Comparison of ENCODE assay signal across 17 cellular contexts in the genomic region with DNA sequence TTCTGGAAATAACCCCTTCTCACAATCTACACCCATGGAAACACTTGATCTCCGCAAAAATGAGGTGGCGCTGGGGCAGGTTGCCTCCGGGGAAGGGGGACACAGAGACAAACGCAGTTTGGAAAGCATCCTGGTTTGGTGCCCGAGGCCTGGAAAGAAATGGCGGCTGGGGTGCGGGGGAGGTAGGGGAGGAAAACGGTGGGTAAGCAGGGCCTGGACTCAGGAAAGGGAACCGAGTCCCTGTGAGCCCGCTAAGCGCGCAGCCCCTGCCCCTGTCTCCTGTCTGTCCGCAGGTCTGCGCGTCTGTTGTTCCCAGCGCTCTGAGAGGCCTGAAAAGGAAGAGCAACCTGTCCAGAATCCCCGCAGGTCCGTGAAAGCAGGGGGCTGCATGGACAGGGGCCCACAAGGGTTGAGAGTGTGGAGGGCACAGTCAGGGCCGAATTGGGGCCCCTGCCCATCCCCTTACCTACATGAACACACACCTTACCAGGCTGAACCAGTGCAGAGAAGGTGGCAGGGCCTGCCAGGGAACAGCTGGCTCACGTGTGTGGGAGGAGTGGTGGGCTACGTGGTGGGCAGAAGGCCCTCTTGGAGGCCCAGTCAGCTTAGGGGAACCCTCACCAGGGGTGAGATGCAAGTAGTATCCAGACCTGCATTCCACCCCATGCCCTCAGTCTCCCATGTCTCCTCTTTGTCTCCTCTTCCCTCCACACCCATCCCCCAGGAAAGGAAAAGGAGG. TPM values are rescaled to one million over a fixed set of nuclear protein-coding genes. Genes with fewer than 3 reads are reported as not detected.
DNase-seq lines count a peak whose midpoint lies in the region; ATAC-seq and TF ChIP-seq lines count a peak whose summit lies in the region.
"Not testable (repeated sequence)": the region's sequence is repeated elsewhere in the genome, so short reads cannot be mapped to it uniquely, and the experiment has no call there.
"Had no signal": no experiment of that assay in that cellular context is flagged by ENCODE, and none has a peak within 500 bp of the region (broad histone marks: within the 10 kb centered on the region; RNA-seq: fewer than 3 reads in every experiment).

No MANE protein-coding gene starts in this region.

- H3K27ac Mint-ChIP-seq in CD4-positive, alpha-beta memory T cell; activated naive CD8-positive, alpha-beta T cell treated with anti-CD3 and anti-CD28 coated beads for 36 hours; type B pancreatic cell: not testable (repeated sequence)
- H3K27ac Mint-ChIP-seq in naive thymus-derived CD8-positive, alpha-beta T cell = peak overlapping the region in 1 of 10 donors; percentile 25

- not testable (repeated sequence) for H3K4me1 ChIP-seq in CD4-positive, alpha-beta memory T cell (ENCODE audit: insufficient read depth, low read length); NT2/D1 (ENCODE audit: insufficient read depth, insufficient read length); ectodermal cell (ENCODE audit: control insufficient read depth, insufficient read depth, low read length); iPS-15b (ENCODE audit: control insufficient read depth, insufficient read depth, low read length)

- intact Hi-C loops in CD4-positive, alpha-beta memory T cell (cut with micrococcal nuclease) = not testable (repeated sequence)

- H3K9ac ChIP-seq in NT2/D1 (ENCODE audit: insufficient read length, low read depth) = peak overlapping the region; percentile 32
- not testable (repeated sequence) for H3K9ac ChIP-seq in iPS-15b (ENCODE audit: low read depth, low read length)

- H3K36me3 Mint-ChIP-seq in CD4-positive, alpha-beta memory T cell; activated naive CD8-positive, alpha-beta T cell treated with anti-CD3 and anti-CD28 coated beads for 36 hours; naive thymus-derived CD8-positive, alpha-beta T cell; type B pancreatic cell: not testable (repeated sequence)

- not testable (repeated sequence) for H3K4me1 Mint-ChIP-seq in CD4-positive, alpha-beta memory T cell; activated naive CD8-positive, alpha-beta T cell treated with anti-CD3 and anti-CD28 coated beads for 36 hours; naive thymus-derived CD8-positive, alpha-beta T cell; type B pancreatic cell (ENCODE audit: unreplicated experiment)

- TF ChIP-seq CTCF in type B pancreatic cell (conservative IDR thresholded peaks at IDR 0.05) = not testable (repeated sequence)

- not testable (repeated sequence) for DNase-seq in CD4-positive, alpha-beta memory T cell; NT2/D1 (ENCODE audit: low read depth, low spot score); activated naive CD8-positive, alpha-beta T cell treated with anti-CD3 and anti-CD28 coated beads for 36 hours; naive thymus-derived CD8-positive, alpha-beta T cell; type B pancreatic cell (ENCODE audit: extremely low spot score, unreplicated experiment)
- DNase-seq in retina = peak; percentile 26

- not testable (repeated sequence) for H3K9me3 Mint-ChIP-seq in CD4-positive, alpha-beta memory T cell; activated naive CD8-positive, alpha-beta T cell treated with anti-CD3 and anti-CD28 coated beads for 36 hours; naive thymus-derived CD8-positive, alpha-beta T cell; type B pancreatic cell

- POLR2A ChIA-PET in CD4-positive, alpha-beta memory T cell (lab: Charles Lee; ENCODE audit: partially characterized antibody); naive thymus-derived CD8-positive, alpha-beta T cell (lab: Charles Lee): not testable (repeated sequence)

- WGBS in ectodermal cell, 2 experiments = 39 to 53% methylated on average over 19 to 20 of the region's 21 CpGs

- peaks cover 19 to 31% of the 10 kb centered on the region in 2 donors for H3K27me3 Mint-ChIP-seq in CD4-positive, alpha-beta memory T cell
- H3K27me3 Mint-ChIP-seq in activated naive CD8-positive, alpha-beta T cell treated with anti-CD3 and anti-CD28 coated beads for 36 hours = peaks cover 34% of the 10 kb centered on the region
- H3K27me3 Mint-ChIP-seq in naive thymus-derived CD8-positive, alpha-beta T cell = peaks cover 17 to 34% (median 25%) of the 10 kb centered on the region in 5 donors
- peaks cover 41% of the 10 kb centered on the region for H3K27me3 Mint-ChIP-seq in type B pancreatic cell

- CTCF ChIA-PET in CD4-positive, alpha-beta memory T cell (lab: Charles Lee; ENCODE audit: partially characterized antibody) = not testable (repeated sequence)

- H3K27me3 ChIP-seq in CD4-positive, alpha-beta memory T cell (ENCODE audit: insufficient read depth, low read length) = not testable (repeated sequence)
- H3K27me3 ChIP-seq in NT2/D1 (ENCODE audit: insufficient read depth, insufficient read length) = peaks cover 19% of the 10 kb centered on the region
- peaks cover 21% of the 10 kb centered on the region for H3K27me3 ChIP-seq in ectodermal cell (ENCODE audit: control insufficient read depth, insufficient read depth, low read length, poor library complexity, severe bottlenecking)
- H3K27me3 ChIP-seq in iPS-15b (ENCODE audit: control insufficient read depth, insufficient read depth, low read length) = peaks cover 27% of the 10 kb centered on the region

- not testable (repeated sequence) for ATAC-seq in naive thymus-derived CD8-positive, alpha-beta T cell

- H3K36me3 ChIP-seq in CD4-positive, alpha-beta memory T cell (ENCODE audit: insufficient read depth, low read length); NT2/D1 (ENCODE audit: insufficient read depth, insufficient read length, low read length); ectodermal cell (ENCODE audit: control insufficient read depth, insufficient read depth, low read length); iPS-15b (ENCODE audit: control insufficient read depth, insufficient read depth, low read length): not testable (repeated sequence)

- peak overlapping the region in 6 of 8 donors; percentile 10 to 55 (median 48) for H3K4me3 Mint-ChIP-seq in CD4-positive, alpha-beta memory T cell
- H3K4me3 Mint-ChIP-seq in activated naive CD8-positive, alpha-beta T cell treated with anti-CD3 and anti-CD28 coated beads for 36 hours = peak overlapping the region; percentile 45
- H3K4me3 Mint-ChIP-seq in naive thymus-derived CD8-positive, alpha-beta T cell = peak overlapping the region; percentile 14 to 66 (median 49)
- peak overlapping the region; percentile 69 for H3K4me3 Mint-ChIP-seq in type B pancreatic cell

- H3K4me3 ChIP-seq in CD4-positive, alpha-beta memory T cell (ENCODE audit: low read length in 2 of 2) = not testable (repeated sequence)
- H3K4me3 ChIP-seq in NT2/D1 (ENCODE audit: insufficient read length, low read depth) = peak overlapping the region; percentile 46
- H3K4me3 ChIP-seq in ectodermal cell (ENCODE audit: insufficient read depth, low read depth, low read length) = peak overlapping the region; percentile 39
- H3K4me3 ChIP-seq in iPS-15b (ENCODE audit: low read depth, low read length) = peak overlapping the region; percentile 50

- H3K9me3 ChIP-seq in CD4-positive, alpha-beta memory T cell (ENCODE audit: control insufficient read depth in 1 of 2, low read length in 2 of 2); NT2/D1 (ENCODE audit: insufficient read depth, low read length); ectodermal cell (ENCODE audit: control insufficient read depth, low read length); iPS-15b (ENCODE audit: control insufficient read depth, insufficient read depth, low read length): not testable (repeated sequence)

- H3K27ac ChIP-seq in CD4-positive, alpha-beta memory T cell (ENCODE audit: low read depth, low read length); ectodermal cell (ENCODE audit: insufficient read depth, low read depth, low read length, poor library complexity, severe bottlenecking): not testable (repeated sequence)

RNA-seq across cellular contexts. Expression of gene TCEAL2, which starts 0.8 kb away (rescaled TPM):
- total RNA-seq in CD4-positive, alpha-beta memory T cell = 1 to 10 TPM; 1.9 to 2.1 TPM
- under 1 TPM; 0.29 to 0.67 TPM for polyA plus RNA-seq in CD4-positive, alpha-beta memory T cell
- total RNA-seq in activated naive CD8-positive, alpha-beta T cell treated with anti-CD3 and anti-CD28 coated beads for 36 hours = under 1 TPM; 0.39 to 0.40 TPM
- 18.4 TPM for polyA plus RNA-seq in ectodermal cell (2013, experiment 1 of 4)
- polyA plus RNA-seq in ectodermal cell (2013, experiment 2 of 4) = 17.2 TPM
- polyA plus RNA-seq in ectodermal cell (2013, experiment 3 of 4) = 11.4 TPM
- polyA plus RNA-seq in ectodermal cell (2013, experiment 4 of 4) = 13.5 TPM
- total RNA-seq in naive thymus-derived CD8-positive, alpha-beta T cell = 1 to 10 TPM; 1.6 TPM
- polyA plus RNA-seq in naive thymus-derived CD8-positive, alpha-beta T cell = 1 to 10 TPM in 2 of 3 donors, under 1 TPM in 1; 0.95 to 1.8 (median 1.4) TPM
- total RNA-seq in type B pancreatic cell (ENCODE audit: low replicate concordance) = 2.8 and 3.1 TPM in 2 replicates
- total RNA-seq: A172; activated CD8-positive, alpha-beta memory T cell treated with anti-CD3 and anti-CD28 coated beads for 36 hours; natural killer cell treated with Interleukin-12 subunit alpha and Interleukin-12 subunit beta and Interleukin-15 and Interleukin-18, amount 100 ng/mL, for 72 hours; OCI-LY7; smooth muscle cell; T-helper 2 cell treated with Interferon-gamma antibody and Interleukin-4, amounts not matched to agents 100 ng/mL and 5 ng/mL, for 36 hours had no signal
- polyA plus RNA-seq: fibroblast of lung, smooth muscle cell had no signal

RNA-seq across cellular contexts. Expression of gene TCEAL6, which starts 16.0 kb away (rescaled TPM):
- not detected for total RNA-seq in CD4-positive, alpha-beta memory T cell
- polyA plus RNA-seq in CD4-positive, alpha-beta memory T cell = not detected
- not detected for total RNA-seq in activated naive CD8-positive, alpha-beta T cell treated with anti-CD3 and anti-CD28 coated beads for 36 hours
- not detected for polyA plus RNA-seq in ectodermal cell (2013, experiment 1 of 4)
- polyA plus RNA-seq in ectodermal cell (2013, experiment 2 of 4) = not detected
- not detected for polyA plus RNA-seq in ectodermal cell (2013, experiment 3 of 4)
- not detected for polyA plus RNA-seq in ectodermal cell (2013, experiment 4 of 4)
- not detected for total RNA-seq in naive thymus-derived CD8-positive, alpha-beta T cell
- polyA plus RNA-seq in naive thymus-derived CD8-positive, alpha-beta T cell = not detected
- total RNA-seq in type B pancreatic cell (ENCODE audit: low replicate concordance) = not detected in 2 replicates
- total RNA-seq: A172; activated CD8-positive, alpha-beta memory T cell treated with anti-CD3 and anti-CD28 coated beads for 36 hours; fibroblast of lung; natural killer cell treated with Interleukin-12 subunit alpha and Interleukin-12 subunit beta and Interleukin-15 and Interleukin-18, amount 100 ng/mL, for 72 hours; OCI-LY7; pulmonary artery endothelial cell; smooth muscle cell; T-helper 2 cell treated with Interferon-gamma antibody and Interleukin-4, amounts not matched to agents 100 ng/mL and 5 ng/mL, for 36 hours had no signal
- polyA plus RNA-seq: fibroblast of lung, SK-N-SH, smooth muscle cell had no signal

RNA-seq across cellular contexts. Expression of gene BEX5, which starts 29.5 kb away (rescaled TPM):
- 1 to 10 TPM; 5.9 to 7.4 TPM for total RNA-seq in CD4-positive, alpha-beta memory T cell
- polyA plus RNA-seq in CD4-positive, alpha-beta memory T cell = 10 to 100 TPM in 1 of 2 donors, 1 to 10 TPM in 1; 7.5 to 12.0 TPM
- total RNA-seq in activated naive CD8-positive, alpha-beta T cell treated with anti-CD3 and anti-CD28 coated beads for 36 hours = 1 to 10 TPM; 3.7 to 4.5 TPM
- polyA plus RNA-seq in ectodermal cell (2013, experiment 1 of 4) = 2.7 TPM
- 3.2 TPM for polyA plus RNA-seq in ectodermal cell (2013, experiment 2 of 4)
- polyA plus RNA-seq in ectodermal cell (2013, experiment 3 of 4) = 2.8 TPM
- 3.6 TPM for polyA plus RNA-seq in ectodermal cell (2013, experiment 4 of 4)
- total RNA-seq in naive thymus-derived CD8-positive, alpha-beta T cell = 1 to 10 TPM; 4.9 to 9.2 TPM
- 10 to 100 TPM in 1 of 3 donors, 1 to 10 TPM in 2; 9.6 to 11.1 (median 9.9) TPM for polyA plus RNA-seq in naive thymus-derived CD8-positive, alpha-beta T cell
- total RNA-seq in type B pancreatic cell (ENCODE audit: low replicate concordance) = 3.4 and 22.0 TPM in 2 replicates
- total RNA-seq: A172, fibroblast of lung, OCI-LY7, smooth muscle cell had no signal
- polyA plus RNA-seq: smooth muscle cell had no signal
